ENCODE assay signal across 16 cellular contexts in genomic region chr6:67974931-67975330, GRCh38.
A peak's percentile ranks its signal among the peaks of the same experiment; 100 is the strongest.
DNase-seq lines count a peak whose midpoint lies in the region; FAIRE-seq and TF ChIP-seq lines count a peak whose summit lies in the region.
"Had no signal": no experiment of that assay in that cellular context is flagged by ENCODE, and none has a peak within 500 bp of the region (broad histone marks: within the 10 kb centered on the region; RNA-seq: fewer than 3 reads in every experiment).

No MANE protein-coding gene starts in this region.

- DNase-seq in RCC 7860 (ENCODE audit: low spot score), result no peak
- DNase-seq in frontal cortex (ENCODE audit: low spot score in 2 of 2), result no peak
- no peak for DNase-seq in type B pancreatic cell (ENCODE audit: extremely low spot score, unreplicated experiment)
- DNase-seq in putamen (ENCODE audit: low spot score), result no peak
- DNase-seq in HCEC 1CT, result no peak
- DNase-seq: Caco-2; CD4-positive, CD25-positive, alpha-beta regulatory T cell; CD8-positive, alpha-beta T cell; DMS153; DND-41; GDM1; GOT3 had no signal

- no peak for TF ChIP-seq CTCF in type B pancreatic cell (conservative IDR thresholded peaks at IDR 0.05)

- H3K9me3 Mint-ChIP-seq in type B pancreatic cell, result no peaks in the 10 kb centered on the region

- H3K4me1 Mint-ChIP-seq in type B pancreatic cell (ENCODE audit: unreplicated experiment), result no peaks in the 10 kb centered on the region
- H3K4me1 Mint-ChIP-seq: B cell; CD4-positive, CD25-positive, alpha-beta regulatory T cell had no signal

- H3K27me3 Mint-ChIP-seq in type B pancreatic cell, result peaks cover 4% of the 10 kb centered on the region
- H3K27me3 Mint-ChIP-seq: B cell; CD4-positive, CD25-positive, alpha-beta regulatory T cell had no signal

- H3K4me3 Mint-ChIP-seq in type B pancreatic cell, result no peak overlapping the region
- H3K4me3 Mint-ChIP-seq: B cell; CD4-positive, CD25-positive, alpha-beta regulatory T cell; CD8-positive, alpha-beta T cell had no signal

- peak; percentile 81 for FAIRE-seq in G401.6 (lab: Jason Lieb, UNC)
- peak; percentile 40 for FAIRE-seq in RCC 7860 (lab: Jason Lieb, UNC)
- FAIRE-seq in frontal cortex (lab: Jason Lieb, UNC), result peak; percentile 81
- FAIRE-seq: GM12878, H54 had no signal

- H3K27ac Mint-ChIP-seq in type B pancreatic cell, result no peak overlapping the region
- H3K27ac Mint-ChIP-seq: B cell; CD4-positive, CD25-positive, alpha-beta regulatory T cell; CD8-positive, alpha-beta T cell had no signal

- H3K36me3 Mint-ChIP-seq in type B pancreatic cell, result no peaks in the 10 kb centered on the region
- H3K36me3 Mint-ChIP-seq: CD4-positive, CD25-positive, alpha-beta regulatory T cell; CD8-positive, alpha-beta T cell had no signal
